ENCODE assay signal across 13 cellular contexts in genomic region chr5:118506453-118506852, GRCh38.
A peak's percentile ranks its signal among the peaks of the same experiment; 100 is the strongest.
DNase-seq lines count a peak whose midpoint lies in the region; ATAC-seq lines count a peak whose summit lies in the region.
"Had no signal": no experiment of that assay in that cellular context is flagged by ENCODE, and none has a peak within 500 bp of the region (broad histone marks: within the 10 kb centered on the region; RNA-seq: fewer than 3 reads in every experiment).

No MANE protein-coding gene starts in this region.

- H3K27me3 ChIP-seq in trophoblast cell (ENCODE audit: insufficient read depth, low read length) (no peaks in the 10 kb centered on the region), aorta (ENCODE audit: control insufficient read depth in 1 of 2, insufficient read depth in 2 of 2, low read length in 1 of 2) (no peaks in the 10 kb centered on the region)
- H3K27me3 ChIP-seq: adrenal gland had no signal

- ATAC-seq in GM18499 (IDR thresholded peaks at IDR 0.05; ENCODE audit: insufficient read depth, unreplicated experiment), result peak; percentile 95
- ATAC-seq in GM19467 (IDR thresholded peaks at IDR 0.05; ENCODE audit: unreplicated experiment), result peak; percentile 99
- peak; percentile 81 for ATAC-seq in HG02885 (IDR thresholded peaks at IDR 0.05; ENCODE audit: poor library complexity, unreplicated experiment)
- peak; percentile 95 for ATAC-seq in HG03571 (IDR thresholded peaks at IDR 0.05; ENCODE audit: unreplicated experiment)
- ATAC-seq in aorta (ENCODE audit: low FRiP score), result no peak

- WGBS in trophoblast cell (ENCODE audit: extremely low coverage, insufficient coverage, insufficient read length), result no CpG with 5 or more reads among the region's 3 CpGs
- 84 to 88% methylated on average over 3 of the region's 3 CpGs for WGBS in aorta, 2 donors

- peaks cover 2% of the 10 kb centered on the region for H3K9me3 ChIP-seq in trophoblast cell (ENCODE audit: insufficient read depth, low read depth, low read length)
- H3K9me3 ChIP-seq in aorta (ENCODE audit: control insufficient read depth, low read length), result peaks cover 4% of the 10 kb centered on the region
- H3K9me3 ChIP-seq: adrenal gland had no signal

- no peaks in the 10 kb centered on the region for H3K79me2 ChIP-seq in trophoblast cell (ENCODE audit: control insufficient read depth, insufficient read depth, low read length, poor library complexity)
- H3K79me2 ChIP-seq: parathyroid adenoma had no signal

- no peak overlapping the region for H4K91ac ChIP-seq in trophoblast cell (ENCODE audit: low read depth, low read length)

- H2BK5ac ChIP-seq in trophoblast cell (ENCODE audit: low read depth, low read length, poor library complexity), result no peak overlapping the region

- no peak overlapping the region for H3K4me2 ChIP-seq in trophoblast cell (ENCODE audit: low read length)

- H2AFZ ChIP-seq in trophoblast cell (ENCODE audit: insufficient read depth, low read length, poor library complexity), result no peak overlapping the region
- H2AFZ ChIP-seq: parathyroid adenoma had no signal

- no peak for DNase-seq in NCI-H1694 (lab: John Stamatoyannopoulos, UW)
- no peak for DNase-seq in trophoblast cell
- DNase-seq in aorta, result no peak
- DNase-seq in GF-D8 (lab: John Stamatoyannopoulos, UW), result no peak
- DNase-seq: adrenal gland, endodermal cell, hippocampal formation, NCI-H1048 had no signal

- no peaks in the 10 kb centered on the region for H3K79me1 ChIP-seq in trophoblast cell (ENCODE audit: low read length)

- H4K8ac ChIP-seq in trophoblast cell (ENCODE audit: low read depth, low read length), result no peak overlapping the region

- intact Hi-C loops in aorta (cut with DNase I), result no loop called here

- no peak overlapping the region for H2BK12ac ChIP-seq in trophoblast cell (ENCODE audit: low read length)

- H3K14ac ChIP-seq in trophoblast cell (ENCODE audit: low read length), result no peak overlapping the region

- H3K4me1 ChIP-seq in trophoblast cell (ENCODE audit: control insufficient read depth in 1 of 2, insufficient read depth in 2 of 2, low read length in 2 of 2) (no peaks in the 10 kb centered on the region), aorta (ENCODE audit: control insufficient read depth in 1 of 2, insufficient read depth in 2 of 2, low read length in 2 of 2) (no peaks in the 10 kb centered on the region)
- H3K4me1 ChIP-seq: adrenal gland, parathyroid adenoma had no signal

- H3K9ac ChIP-seq in trophoblast cell (ENCODE audit: low read length), result no peak overlapping the region
- H3K9ac ChIP-seq: parathyroid adenoma had no signal

- no peak overlapping the region for H2AK5ac ChIP-seq in trophoblast cell (ENCODE audit: low read length)

- H2BK120ac ChIP-seq in trophoblast cell (ENCODE audit: insufficient read depth, low read length, poor library complexity), result no peak overlapping the region

- H3K4me3 ChIP-seq in trophoblast cell (ENCODE audit: low read depth, low read length) (no peak overlapping the region), aorta (ENCODE audit: low read length in 2 of 2) (no peak overlapping the region)
- H3K4me3 ChIP-seq: adrenal gland had no signal

- no peak overlapping the region for H3K23ac ChIP-seq in trophoblast cell (ENCODE audit: low read length)

- H3K18ac ChIP-seq in trophoblast cell (ENCODE audit: low read length), result no peak overlapping the region

- no peaks in the 10 kb centered on the region for H3K36me3 ChIP-seq in trophoblast cell (ENCODE audit: control insufficient read depth in 1 of 2, insufficient read depth in 2 of 2, low read length in 2 of 2)
- H3K36me3 ChIP-seq in aorta (ENCODE audit: control insufficient read depth in 1 of 2, insufficient read depth in 2 of 2, low read length in 1 of 2), result no peaks in the 10 kb centered on the region
- H3K36me3 ChIP-seq: adrenal gland had no signal

- H3K4ac ChIP-seq in trophoblast cell (ENCODE audit: low read depth, low read length), result no peak overlapping the region

- no peak overlapping the region for H3K27ac ChIP-seq in trophoblast cell (ENCODE audit: low read depth, low read length)
- H3K27ac ChIP-seq in aorta (ENCODE audit: low read depth in 1 of 2, low read length in 2 of 2), result no peak overlapping the region
- H3K27ac ChIP-seq: adrenal gland, parathyroid adenoma had no signal

- no peak overlapping the region for H4K12ac ChIP-seq in trophoblast cell (ENCODE audit: low read depth, low read length)
